1 cellular context compared by ENCODE assay signal in genomic region chr15:34070003-34070402, GRCh38.
TF ChIP-seq lines count a peak whose summit lies in the region.

No MANE protein-coding gene starts in this region.

TF ChIP-seq in HepG2, 621 proteins besides CTCF, POLR2A, EP300 and RAD21:
- TF ChIP-seq CHD2 (IDR thresholded peaks at IDR 0.05; ENCODE audit: low read depth, low read length) (peak; percentile 74), ZNF567 (CRISPR knock-in tag; IDR thresholded peaks at IDR 0.05; ENCODE audit: borderline replicate concordance) (no peak)
